ENCODE assay signal across 8 cellular contexts in genomic region chr5:141877478-141878185, GRCh38. TPM values are rescaled to one million over a fixed set of nuclear protein-coding genes. Genes with fewer than 3 reads are reported as not detected.
DNase-seq lines count a peak whose midpoint lies in the region; ATAC-seq, FAIRE-seq and TF ChIP-seq lines count a peak whose summit lies in the region.

No MANE protein-coding gene starts in this region.

- H3K36me3 ChIP-seq in iPS-15b (ENCODE audit: control insufficient read depth, insufficient read depth, low read length): no peaks in the 10 kb centered on the region

- peak; percentile 6 to 15; a peak in 5 of 6 replicates for ATAC-seq in A549

- DNase-seq in A549 (ENCODE audit: low read depth in 1 of 2, low spot score in 1 of 2) (peak in 1 of 2 experiments; percentile 36), KBM-7 (peak; percentile 24), NCI-H1436 treated with DMSO at 0.1 percent for 48 hours (lab: John Stamatoyannopoulos, UW) (no peak), mucosa of gallbladder (ENCODE audit: low spot score) (no peak), HuH-7.5 (ENCODE audit: low spot score) (no peak)
- peak; percentile 42 for DNase-seq in activated naive CD4-positive, alpha-beta T cell treated with anti-CD3 and anti-CD28 coated beads, Interleukin-2, amount 50 U/mL, for 16 hours

- TF ChIP-seq EP300 in A549 (IDR thresholded peaks at IDR 0.05): no peak

- WGBS in A549 (ENCODE audit: missing lambda C conversion rate): 3% methylated on average over 34 of the region's 55 CpGs

- peaks cover 23% of the 10 kb centered on the region for H3K27me3 ChIP-seq in iPS-15b (ENCODE audit: control insufficient read depth, insufficient read depth, low read length)

- no peak for TF ChIP-seq CTCF in A549 (IDR thresholded peaks at IDR 0.05)

- peak overlapping the region; percentile 76 for H3K9ac ChIP-seq in iPS-15b (ENCODE audit: low read depth, low read length)

- peak overlapping the region; percentile 60 to 83; a peak in 5 of 6 replicates for H3K27ac ChIP-seq in A549
- H3K27ac ChIP-seq in skin epidermis: peak overlapping the region in 19 of 21 experiments; percentile 22 to 92 (median 77)

- H3K4me3 ChIP-seq in A549 (peak overlapping the region; percentile 64), iPS-15b (ENCODE audit: low read depth, low read length) (peak overlapping the region; percentile 89), skin epidermis (peak overlapping the region; percentile 44 to 63 (median 53))

- in situ Hi-C loops in KBM-7 (cut with MboI; ENCODE audit: low pct_unique_long_range_greater_than_20kb, low sequenced_read_pairs): no loop called here

- H3K4me1 ChIP-seq in A549: peaks cover 16% of the 10 kb centered on the region
- H3K4me1 ChIP-seq in iPS-15b (ENCODE audit: control insufficient read depth, insufficient read depth, low read length): peaks cover 41% of the 10 kb centered on the region

- CTCF ChIA-PET in A549 (lab: Yijun Ruan, JAX): interaction anchor here (0.6 to 12.7 kb wide), 31 partner anchors 9 to 212 kb away, joined by 3 to 424 read pairs (median 15); partner anchors contain the start of genes ARAP3, PCDH12 and RNF14

- H3K9me3 ChIP-seq in A549 (no peaks in the 10 kb centered on the region), iPS-15b (ENCODE audit: control insufficient read depth, insufficient read depth, low read length) (no peaks in the 10 kb centered on the region)

- POLR2A ChIA-PET in A549 (lab: Yijun Ruan, JAX): interaction anchor here (1.1 to 1.4 kb wide), 3 partner anchors 28 to 91 kb away, joined by 4 to 5 read pairs (median 4); partner anchors contain the start of genes DELE1 and RNF14

- no peak for TF ChIP-seq POLR2A in A549 (IDR thresholded peaks at IDR 0.05; ENCODE audit: low read length)

- no peak for TF ChIP-seq RAD21 in A549 (conservative IDR thresholded peaks at IDR 0.05 in 1 of 2, IDR thresholded peaks at IDR 0.05 in 1 of 2)

- peak overlapping the region; percentile 88 for H3K4me2 ChIP-seq in A549

- no peak for FAIRE-seq in A549 (lab: Jason Lieb, UNC)

TF ChIP-seq in A549, 52 proteins besides CTCF, POLR2A, EP300 and RAD21:
- TF ChIP-seq JUN (IDR thresholded peaks at IDR 0.05) (no peak), JUNB (IDR thresholded peaks at IDR 0.05) (no peak), ATOH8 (CRISPR knock-in tag; IDR thresholded peaks at IDR 0.05; ENCODE audit: low read depth) (no peak), HOXB13 (CRISPR knock-in tag; IDR thresholded peaks at IDR 0.05; ENCODE audit: low read depth) (no peak), TFCP2L1 (CRISPR knock-in tag; IDR thresholded peaks at IDR 0.05) (no peak), ZSCAN20 (CRISPR knock-in tag; IDR thresholded peaks at IDR 0.05) (no peak), ESRRA (IDR thresholded peaks at IDR 0.05; ENCODE audit: borderline replicate concordance, low read length) (no peak), ZNF302 (CRISPR knock-in tag; IDR thresholded peaks at IDR 0.05) (no peak), EHF (CRISPR knock-in tag; IDR thresholded peaks at IDR 0.05) (no peak), FOSB (CRISPR knock-in tag; IDR thresholded peaks at IDR 0.05) (no peak), MAFK (IDR thresholded peaks at IDR 0.05; ENCODE audit: partially characterized antibody) (no peak), RFX5 (IDR thresholded peaks at IDR 0.05) (no peak), CBX2 (IDR thresholded peaks at IDR 0.05; ENCODE audit: borderline replicate concordance, low read depth) (no peak), HEYL (CRISPR knock-in tag; IDR thresholded peaks at IDR 0.05) (no peak), KDM5A (IDR thresholded peaks at IDR 0.05) (no peak)

RNA-seq across cellular contexts. Expression of gene PCDH1, which starts 0.6 kb away (rescaled TPM):
- polyA plus RNA-seq in A549 (2011; rRNA removed) (2.9 and 3.9 TPM in 2 replicates), A549 (2017; fragmentation: RNase III; extraction: RNeasy Plus Mini Kit Qiagen cat#74134 plus additional on column Dnase treatment) (0.41 to 0.57 TPM (median 0.41 TPM) in 3 replicates)
- polyA plus RNA-seq in A549 (2012; cell fraction: cytosol; rRNA removed): 0.52 TPM in 2 replicates
- polyA plus RNA-seq in A549 (2012; cell fraction: nucleus; rRNA removed): 1.1 and 1.5 TPM in 2 replicates
- polyA minus RNA-seq in A549 (2011; rRNA and poly(A)+ RNA removed): 10.5 and 13.7 TPM in 2 replicates
- total RNA-seq in mucosa of gallbladder: 90.6 TPM

RNA-seq across cellular contexts. Expression of gene DELE1, which starts 46.0 kb away (rescaled TPM):
- 60.1 and 72.2 TPM in 2 replicates for polyA plus RNA-seq in A549 (2011; rRNA removed)
- polyA plus RNA-seq in A549 (2012; cell fraction: cytosol; rRNA removed): 70.3 and 84.5 TPM in 2 replicates
- 170 and 172 TPM in 2 replicates for polyA plus RNA-seq in A549 (2012; cell fraction: nucleus; rRNA removed)
- polyA plus RNA-seq in A549 (2017; fragmentation: RNase III; extraction: RNeasy Plus Mini Kit Qiagen cat#74134 plus additional on column Dnase treatment): 40.4 to 43.5 TPM (median 41.2 TPM) in 3 replicates
- polyA minus RNA-seq in A549 (2011; rRNA and poly(A)+ RNA removed): 74.3 and 83.8 TPM in 2 replicates
- 72.4 TPM for total RNA-seq in mucosa of gallbladder

Comparison
In these comparisons a context has a peak if more than half of its experiments do, and no peak if none do; other contexts are left out.
1. DNase-seq: peak in KBM-7 (single experiment) and activated naive CD4-positive, alpha-beta T cell treated with anti-CD3 and anti-CD28 coated beads, Interleukin-2, amount 50 U/mL, for 16 hours (single experiment); none in NCI-H1436 treated with DMSO at 0.1 percent for 48 hours (single experiment), mucosa of gallbladder (single experiment) and HuH-7.5 (single experiment).
2. Peak in every context shown above with its lines, with median percentiles within 50 percentile points of each other: H3K4me3 ChIP-seq.